11 cellular contexts compared by ENCODE assay signal in the genomic region with DNA sequence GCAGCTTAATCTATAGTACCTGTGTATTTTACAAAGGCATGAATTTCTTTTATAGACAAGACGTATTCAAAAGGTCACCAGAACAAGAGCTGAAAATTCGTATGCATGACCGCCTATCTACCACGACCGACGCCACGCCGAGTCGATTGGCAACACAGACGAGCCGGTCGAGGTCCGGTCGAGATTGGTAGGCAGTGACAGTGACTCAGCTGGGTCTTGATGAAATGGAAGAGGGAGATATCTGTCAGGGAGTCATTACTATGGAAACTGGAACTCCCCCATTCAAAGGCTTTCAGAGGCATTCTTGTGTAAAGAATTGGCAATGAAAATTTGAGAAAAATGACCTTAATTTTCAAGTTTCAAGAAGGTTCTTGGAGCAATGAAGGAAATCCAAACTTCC. TPM values are rescaled to one million over a fixed set of nuclear protein-coding genes. Genes with fewer than 3 reads are reported as not detected.
DNase-seq lines count a peak whose midpoint lies in the region; ATAC-seq, FAIRE-seq and TF ChIP-seq lines count a peak whose summit lies in the region.
"Had no signal": no experiment of that assay in that cellular context is flagged by ENCODE, and none has a peak within 500 bp of the region (broad histone marks: within the 10 kb centered on the region; RNA-seq: fewer than 3 reads in every experiment).

No MANE protein-coding gene starts in this region.

- H3K27me3 Mint-ChIP-seq in activated CD4-positive, alpha-beta T cell treated with anti-CD3 and anti-CD28 coated beads for 36 hours: no peaks in the 10 kb centered on the region
- H3K27me3 Mint-ChIP-seq in endothelial cell (ENCODE audit: unreplicated experiment): peaks cover 5% of the 10 kb centered on the region

- peaks cover 50% of the 10 kb centered on the region for H3K4me1 Mint-ChIP-seq in activated CD4-positive, alpha-beta T cell treated with anti-CD3 and anti-CD28 coated beads for 36 hours
- H3K4me1 Mint-ChIP-seq in endothelial cell (ENCODE audit: unreplicated experiment): peaks cover 32% of the 10 kb centered on the region

- no peaks in the 10 kb centered on the region for H3K9me3 ChIP-seq in small intestine (ENCODE audit: control insufficient read depth, low read depth)

- FAIRE-seq in small intestine (lab: Jason Lieb, UNC): no peak

- DNase-seq in activated CD4-positive, alpha-beta T cell treated with anti-CD3 and anti-CD28 coated beads for 36 hours: peak; percentile 24
- no peak for DNase-seq in activated CD4-positive, alpha-beta T cell treated with anti-CD3 and anti-CD28 coated beads, Interleukin-2, amount 50 U/mL, for 48 hours
- DNase-seq in OCI-M1 (lab: John Stamatoyannopoulos, UW) (peak; percentile 94), endothelial cell (ENCODE audit: low spot score) (no peak), small intestine (peak; percentile 2), dorsolateral prefrontal cortex (no peak), glomerular visceral epithelial cell (ENCODE audit: extremely low spot score) (no peak), SKM-1 (lab: John Stamatoyannopoulos, UW; ENCODE audit: unreplicated experiment) (no peak)
- DNase-seq: activated gamma-delta T cell, dermis blood vessel endothelial cell, NCI-H774 had no signal

- WGBS in small intestine, 3 donors: 87 to 90% (median 87%) methylated on average over 14 of the region's 14 CpGs

- ATAC-seq in activated CD4-positive, alpha-beta T cell treated with anti-CD3 and anti-CD28 coated beads for 36 hours: no peak

- TF ChIP-seq CTCF in endothelial cell (IDR thresholded peaks at IDR 0.05; ENCODE audit: unreplicated experiment) (no peak), dorsolateral prefrontal cortex (IDR thresholded peaks at IDR 0.05 in 54 of 56, conservative IDR thresholded peaks at IDR 0.05 in 2 of 56; ENCODE audit: low read depth in 1 of 56, partially characterized antibody in 56 of 56) (no peak)

- peaks cover 56% of the 10 kb centered on the region for H3K36me3 Mint-ChIP-seq in activated CD4-positive, alpha-beta T cell treated with anti-CD3 and anti-CD28 coated beads for 36 hours (ENCODE audit: low read depth)
- peaks cover 14% of the 10 kb centered on the region for H3K36me3 Mint-ChIP-seq in endothelial cell (ENCODE audit: low read depth, unreplicated experiment)

- no peak overlapping the region for H3K27ac ChIP-seq in small intestine (ENCODE audit: low read depth in 1 of 2, low read length in 1 of 2)
- no peak overlapping the region for H3K27ac ChIP-seq in dorsolateral prefrontal cortex

- no peak overlapping the region for H3K4me3 Mint-ChIP-seq in activated CD4-positive, alpha-beta T cell treated with anti-CD3 and anti-CD28 coated beads for 36 hours
- H3K4me3 Mint-ChIP-seq in endothelial cell (ENCODE audit: unreplicated experiment): peak overlapping the region; percentile 79

- H3K4me3 ChIP-seq in small intestine (ENCODE audit: low read depth in 1 of 2, low read length in 2 of 2) (no peak overlapping the region), dorsolateral prefrontal cortex (peak overlapping the region in 22 of 59 donors; percentile 0 to 100 (median 18))

- H3K9me3 Mint-ChIP-seq in activated CD4-positive, alpha-beta T cell treated with anti-CD3 and anti-CD28 coated beads for 36 hours (ENCODE audit: low read depth): no peaks in the 10 kb centered on the region
- H3K9me3 Mint-ChIP-seq in endothelial cell (ENCODE audit: unreplicated experiment): no peaks in the 10 kb centered on the region

- H3K27me3 ChIP-seq in small intestine (ENCODE audit: control insufficient read depth in 2 of 2, insufficient read depth in 2 of 2, low read length in 2 of 2) (no peaks in the 10 kb centered on the region), dorsolateral prefrontal cortex (no peaks in the 10 kb centered on the region)

- CTCF ChIA-PET in activated CD4-positive, alpha-beta T cell treated with anti-CD3 and anti-CD28 coated beads for 36 hours (lab: Charles Lee): interaction anchor here (2.9 kb wide), 1 partner anchor 26 kb away, joined by 9 read pairs; a partner anchor contains a TSS

- intact Hi-C loops in activated CD4-positive, alpha-beta T cell treated with anti-CD3 and anti-CD28 coated beads for 36 hours (cut with DNase I, micrococcal nuclease): loop anchor here in 1 of 2 experiments (10.0 kb wide), 1 partner anchor 959 kb away; a partner anchor contains a TSS
- intact Hi-C loops in dorsolateral prefrontal cortex (cut with DNase I): no loop called here

- no peak overlapping the region for H3K27ac Mint-ChIP-seq in activated CD4-positive, alpha-beta T cell treated with anti-CD3 and anti-CD28 coated beads for 36 hours
- H3K27ac Mint-ChIP-seq in endothelial cell (ENCODE audit: unreplicated experiment): peak overlapping the region; percentile 68

- peaks cover 0 to 14% of the 10 kb centered on the region in 2 donors for H3K4me1 ChIP-seq in small intestine (ENCODE audit: control insufficient read depth in 2 of 2, insufficient read depth in 1 of 2, low read depth in 1 of 2, low read length in 1 of 2)

- H3K36me3 ChIP-seq in small intestine (ENCODE audit: control insufficient read depth in 2 of 2, insufficient read depth in 2 of 2, low read length in 2 of 2): peaks cover 2 to 6% of the 10 kb centered on the region in 2 donors

- POLR2A ChIA-PET in activated CD4-positive, alpha-beta T cell treated with anti-CD3 and anti-CD28 coated beads for 36 hours (lab: Charles Lee): no interaction called here

RNA-seq across cellular contexts. Expression of a gene that starts 2.1 kb away (rescaled TPM):
- 100 to 1,000 TPM; 377 to 447 TPM for total RNA-seq in activated CD4-positive, alpha-beta T cell treated with anti-CD3 and anti-CD28 coated beads for 36 hours
- 283 TPM for total RNA-seq in endothelial cell (ENCODE audit: unreplicated experiment)
- 1,000 to 10,000 TPM in 2 of 3 donors, 100 to 1,000 TPM in 1; 975 to 1,935 (median 1,087) TPM for polyA plus RNA-seq in small intestine
- total RNA-seq in dorsolateral prefrontal cortex: 100 to 1,000 TPM; 194 to 564 (median 384) TPM

RNA-seq across cellular contexts. Expression of a gene that starts 2.2 kb away (rescaled TPM):
- total RNA-seq in activated CD4-positive, alpha-beta T cell treated with anti-CD3 and anti-CD28 coated beads for 36 hours: 10 to 100 TPM; 60.6 to 73.8 TPM
- total RNA-seq in endothelial cell (ENCODE audit: unreplicated experiment) (43.7 TPM), dorsolateral prefrontal cortex (10 to 100 TPM; 13.8 to 28.8 (median 19.8) TPM)
- 10 to 100 TPM in 1 of 3 donors, 1 to 10 TPM in 2; 5.9 to 17.4 (median 9.2) TPM for polyA plus RNA-seq in small intestine

RNA-seq across cellular contexts. Expression of a gene that starts 26.4 kb away (rescaled TPM):
- 10 to 100 TPM; 11.2 to 11.4 TPM for total RNA-seq in activated CD4-positive, alpha-beta T cell treated with anti-CD3 and anti-CD28 coated beads for 36 hours
- 5.7 TPM for total RNA-seq in endothelial cell (ENCODE audit: unreplicated experiment)
- polyA plus RNA-seq in small intestine: 1 to 10 TPM; 2.7 to 3.4 (median 3.3) TPM
- 1 to 10 TPM; 3.0 to 7.1 (median 4.9) TPM for total RNA-seq in dorsolateral prefrontal cortex

RNA-seq across cellular contexts. Expression of a gene that starts 43.2 kb away (rescaled TPM):
- total RNA-seq in activated CD4-positive, alpha-beta T cell treated with anti-CD3 and anti-CD28 coated beads for 36 hours: 10 to 100 TPM; 10.4 to 14.8 TPM
- total RNA-seq in endothelial cell (ENCODE audit: unreplicated experiment) (9.4 TPM), dorsolateral prefrontal cortex (10 to 100 TPM in 10 of 120 experiments, 1 to 10 TPM in 110; 4.2 to 13.9 (median 7.3) TPM)
- polyA plus RNA-seq in small intestine: 1 to 10 TPM; 5.9 to 7.1 (median 6.0) TPM

RNA-seq across cellular contexts. Expression of a gene that starts 58.0 kb away (rescaled TPM):
- total RNA-seq in activated CD4-positive, alpha-beta T cell treated with anti-CD3 and anti-CD28 coated beads for 36 hours: 10 to 100 TPM; 10.1 to 12.0 TPM
- total RNA-seq in endothelial cell (ENCODE audit: unreplicated experiment) (1.9 TPM), dorsolateral prefrontal cortex (10 to 100 TPM in 97 of 120 experiments, 1 to 10 TPM in 23; 4.9 to 25.1 (median 12.7) TPM)
- 10 to 100 TPM in 1 of 3 donors, 1 to 10 TPM in 2; 1.1 to 29.1 (median 5.4) TPM for polyA plus RNA-seq in small intestine

Comparison
In these comparisons a context has a peak if more than half of its experiments do, and no peak if none do; other contexts are left out.
1. DNase-seq: peak in activated CD4-positive, alpha-beta T cell treated with anti-CD3 and anti-CD28 coated beads for 36 hours (single experiment), OCI-M1 (single experiment) and small intestine (single experiment); none in activated CD4-positive, alpha-beta T cell treated with anti-CD3 and anti-CD28 coated beads, Interleukin-2, amount 50 U/mL, for 48 hours (0 of 2), endothelial cell (single experiment), dorsolateral prefrontal cortex (0 of 10), glomerular visceral epithelial cell (single experiment) and SKM-1 (single experiment).